15 cellular contexts compared by ENCODE assay signal in the genomic region with DNA sequence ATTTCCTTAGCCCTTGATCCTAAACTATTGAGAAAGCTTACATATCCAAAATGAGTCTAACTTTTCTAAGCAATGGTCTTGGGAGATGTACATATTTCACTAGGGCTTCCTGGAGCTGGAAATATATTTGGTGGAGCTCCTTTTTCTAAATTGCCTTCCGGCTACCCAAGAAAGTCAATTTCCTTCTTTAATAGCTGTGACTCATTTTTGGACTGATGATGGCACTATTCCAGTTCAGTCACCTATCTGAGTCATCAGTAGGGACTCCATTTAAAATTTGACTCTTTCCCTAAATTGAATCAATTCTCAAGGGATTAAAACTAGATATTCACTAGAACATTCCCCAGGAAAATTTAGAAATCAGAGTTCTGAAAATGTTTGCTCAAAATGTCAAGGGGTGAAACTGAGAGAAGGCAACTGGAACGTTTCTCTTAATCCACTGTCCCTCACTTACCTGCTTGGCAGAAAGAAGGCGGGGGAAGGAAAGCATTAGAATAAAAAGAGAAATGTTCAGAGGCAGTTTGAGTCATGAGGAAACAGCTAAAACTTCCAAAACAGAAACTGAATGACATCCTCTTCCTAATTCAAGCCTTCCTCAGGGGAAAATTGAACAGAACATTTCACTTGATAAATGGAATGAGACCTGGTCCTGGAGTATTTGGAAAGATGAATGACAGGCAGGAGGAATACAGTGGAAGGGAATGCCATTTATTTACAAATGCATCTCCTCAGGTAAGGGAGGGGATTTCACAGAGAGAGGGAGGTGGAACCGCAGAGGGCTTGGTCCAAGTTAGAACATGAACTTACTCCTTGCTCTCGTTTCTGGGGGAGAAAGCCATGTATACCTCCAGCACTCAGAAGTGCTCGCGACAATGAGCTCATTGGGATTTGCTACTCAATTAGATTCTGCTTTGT.
A peak's percentile ranks its signal among the peaks of the same experiment; 100 is the strongest.
DNase-seq lines count a peak whose midpoint lies in the region; ATAC-seq, FAIRE-seq and TF ChIP-seq lines count a peak whose summit lies in the region.
"Had no signal": no experiment of that assay in that cellular context is flagged by ENCODE, and none has a peak within 500 bp of the region (broad histone marks: within the 10 kb centered on the region; RNA-seq: fewer than 3 reads in every experiment).

No MANE protein-coding gene starts in this region.

- H3K9me3 ChIP-seq in Loucy (ENCODE audit: insufficient read depth, low read depth, low read length) (no peaks in the 10 kb centered on the region), mammary epithelial cell (replicated peaks; ENCODE audit: insufficient read depth, low read length) (no peaks in the 10 kb centered on the region)

- dilution Hi-C loops in mammary epithelial cell (cut with HindIII; ENCODE audit: low sequenced_read_pairs): no loop called here

- no peaks in the 10 kb centered on the region for H3K27me3 ChIP-seq in Loucy (ENCODE audit: insufficient read depth, low read length, poor library complexity, severe bottlenecking)
- no peaks in the 10 kb centered on the region for H3K27me3 ChIP-seq in mammary epithelial cell (ENCODE audit: insufficient read depth, low read length)

- peaks cover 4% of the 10 kb centered on the region; the same call in 1 of the 2 replicates for H3K79me2 ChIP-seq in Loucy (ENCODE audit: insufficient read depth, low read length)
- no peaks in the 10 kb centered on the region for H3K79me2 ChIP-seq in mammary epithelial cell (ENCODE audit: insufficient read depth, low read length)

- no peak overlapping the region for H3K27ac Mint-ChIP-seq in activated T-helper 2 cell treated with anti-CD3 and anti-CD28 coated beads, Interferon-gamma antibody, Interleukin-2, Interleukin-4, amounts not matched to agents 10 μg/mL and 5 μg/mL and 100 μg/mL, durations not matched to agents 14 hours and 24 hours and 36 hours
- H3K27ac Mint-ChIP-seq: activated naive CD8-positive, alpha-beta T cell treated with anti-CD3 and anti-CD28 coated beads, Interleukin-2, amount 10 ng/mL, durations not matched to agents 7 days and 5 days; naive B cell; progenitor cell of endocrine pancreas had no signal

- H3K4me1 Mint-ChIP-seq in activated T-helper 2 cell treated with anti-CD3 and anti-CD28 coated beads, Interferon-gamma antibody, Interleukin-2, Interleukin-4, amounts not matched to agents 10 μg/mL and 5 μg/mL and 100 μg/mL, durations not matched to agents 14 hours and 24 hours and 36 hours (ENCODE audit: low read depth): peaks cover 10% of the 10 kb centered on the region
- H3K4me1 Mint-ChIP-seq: naive B cell had no signal

- peak; percentile 21 for FAIRE-seq in GM18507 (lab: Jason Lieb, UNC)

- H3K9me2 ChIP-seq in Loucy (replicated peaks; ENCODE audit: low read depth, low read length): no peaks in the 10 kb centered on the region

- H3K4me2 ChIP-seq in Loucy (ENCODE audit: low read depth, low read length, poor library complexity, severe bottlenecking) (peak overlapping the region; percentile 49), mammary epithelial cell (ENCODE audit: insufficient read depth, low read depth, low read length) (peak overlapping the region; percentile 48)

- H3K27me3 Mint-ChIP-seq in activated T-helper 2 cell treated with anti-CD3 and anti-CD28 coated beads, Interferon-gamma antibody, Interleukin-2, Interleukin-4, amounts not matched to agents 10 μg/mL and 5 μg/mL and 100 μg/mL, durations not matched to agents 14 hours and 24 hours and 36 hours (ENCODE audit: low read depth): peaks cover 36% of the 10 kb centered on the region

- H4K20me1 ChIP-seq in Loucy (ENCODE audit: insufficient read depth, low read length, poor library complexity, severe bottlenecking) (no peaks in the 10 kb centered on the region), mammary epithelial cell (ENCODE audit: insufficient read depth, low read length) (no peaks in the 10 kb centered on the region)

- in situ Hi-C loops in mammary epithelial cell (cut with MboI; ENCODE audit: low sequenced_read_pairs in 2 of 2): no loop called here

- intact Hi-C loops in mammary epithelial cell (cut with micrococcal nuclease): loop anchor here (1.0 to 2.0 kb wide), 2 partner anchors 269 to 397 kb away; no protein-coding TSS in a partner anchor
- intact Hi-C loops in activated T-helper 2 cell treated with anti-CD3 and anti-CD28 coated beads, Interferon-gamma antibody, Interleukin-2, Interleukin-4, amounts not matched to agents 10 μg/mL and 5 μg/mL and 100 μg/mL, durations not matched to agents 14 hours and 24 hours and 36 hours (cut with micrococcal nuclease): loop anchor here (1.0 to 10.0 kb wide), 4 partner anchors 26 to 269 kb away; partner anchors contain the start of gene RGS6

- no peak overlapping the region for H3K27ac ChIP-seq in mammary epithelial cell (ENCODE audit: insufficient read depth, low read depth, low read length)

- H3K9me3 Mint-ChIP-seq in activated T-helper 2 cell treated with anti-CD3 and anti-CD28 coated beads, Interferon-gamma antibody, Interleukin-2, Interleukin-4, amounts not matched to agents 10 μg/mL and 5 μg/mL and 100 μg/mL, durations not matched to agents 14 hours and 24 hours and 36 hours: no peaks in the 10 kb centered on the region
- H3K9me3 Mint-ChIP-seq: activated naive CD8-positive, alpha-beta T cell treated with anti-CD3 and anti-CD28 coated beads, Interleukin-2, amount 10 ng/mL, durations not matched to agents 7 days and 5 days; activated T-cell treated with anti-CD3 and anti-CD28 coated beads, Interleukin-2, amount 50 U/mL, for 4 hours had no signal

- no TSS peak for BruUV-seq in mammary epithelial cell (replicated peaks; lab: Mats Ljungman, UMichigan)

- H3K4me1 ChIP-seq in Loucy (ENCODE audit: insufficient read depth, low read length, poor library complexity, severe bottlenecking) (peaks cover 60% of the 10 kb centered on the region), mammary epithelial cell (ENCODE audit: insufficient read depth, low read length) (peaks cover 17% of the 10 kb centered on the region)

- H3K36me3 ChIP-seq in Loucy (ENCODE audit: insufficient read depth, low read length) (no peaks in the 10 kb centered on the region), mammary epithelial cell (ENCODE audit: insufficient read depth, low read length) (no peaks in the 10 kb centered on the region)

- DNase-seq in GM18507 (ENCODE audit: extremely low spot score, insufficient read length, low read depth): no peak
- peak; percentile 62 for DNase-seq in mammary epithelial cell
- DNase-seq in renal cortical epithelial cell (ENCODE audit: low read depth): peak; percentile 55
- DNase-seq in activated T-helper 2 cell treated with anti-CD3 and anti-CD28 coated beads, Interferon-gamma antibody, Interleukin-2, Interleukin-4, amounts not matched to agents 10 μg/mL and 5 μg/mL and 100 μg/mL, durations not matched to agents 14 hours and 24 hours and 36 hours (ENCODE audit: low spot score): no peak
- DNase-seq in dermis blood vessel endothelial cell: no peak
- DNase-seq: activated naive CD8-positive, alpha-beta T cell treated with anti-CD3 and anti-CD28 coated beads, Interleukin-2, amount 10 ng/mL, durations not matched to agents 7 days and 5 days; DMS 273 treated with DMSO at 0.1 percent for 48 hours; effector CD8-positive, alpha-beta T cell; naive B cell; NCI-H2107; T-helper 9 cell had no signal

- H2AFZ ChIP-seq in Loucy (ENCODE audit: low read length) (peak overlapping the region; percentile 13; the same call in 1 of the 2 replicates), mammary epithelial cell (ENCODE audit: low read depth, low read length) (no peak overlapping the region)

- TF ChIP-seq CTCF in Loucy (conservative IDR thresholded peaks at IDR 0.05; ENCODE audit: low read length) (no peak), mammary epithelial cell (conservative IDR thresholded peaks at IDR 0.05 in 1 of 2, IDR thresholded peaks at IDR 0.05 in 1 of 2; ENCODE audit: extremely low read depth in 1 of 2, insufficient read depth in 1 of 2, low read depth in 1 of 2, low read length in 2 of 2) (no peak)

- H3K36me3 Mint-ChIP-seq in activated T-helper 2 cell treated with anti-CD3 and anti-CD28 coated beads, Interferon-gamma antibody, Interleukin-2, Interleukin-4, amounts not matched to agents 10 μg/mL and 5 μg/mL and 100 μg/mL, durations not matched to agents 14 hours and 24 hours and 36 hours (ENCODE audit: low read depth): no peaks in the 10 kb centered on the region
- H3K36me3 Mint-ChIP-seq: activated naive CD8-positive, alpha-beta T cell treated with anti-CD3 and anti-CD28 coated beads, Interleukin-2, amount 10 ng/mL, durations not matched to agents 7 days and 5 days; naive B cell had no signal

- ATAC-seq in HG02852 (IDR thresholded peaks at IDR 0.05; ENCODE audit: unreplicated experiment): no peak

- CTCF ChIA-PET in mammary epithelial cell (lab: Charles Lee; ENCODE audit: low non-redundant PET): no interaction called here

- H3K4me3 ChIP-seq in Loucy (ENCODE audit: low read length, poor library complexity, severe bottlenecking) (no peak overlapping the region), mammary epithelial cell (replicated peaks in 1 of 3; ENCODE audit: insufficient read depth in 1 of 3, low read depth in 2 of 3, low read length in 3 of 3) (no peak overlapping the region)

- 11% methylated on average over 7 of the region's 7 CpGs for WGBS in mammary epithelial cell (ENCODE audit: low coverage, missing lambda C conversion rate)

- peak overlapping the region; percentile 47 for H3K9ac ChIP-seq in Loucy (ENCODE audit: low read depth, low read length, poor library complexity, severe bottlenecking)
- no peak overlapping the region for H3K9ac ChIP-seq in mammary epithelial cell (ENCODE audit: insufficient read depth, low read length)

- H3K4me3 Mint-ChIP-seq in activated T-helper 2 cell treated with anti-CD3 and anti-CD28 coated beads, Interferon-gamma antibody, Interleukin-2, Interleukin-4, amounts not matched to agents 10 μg/mL and 5 μg/mL and 100 μg/mL, durations not matched to agents 14 hours and 24 hours and 36 hours (ENCODE audit: low read depth): no peak overlapping the region
- H3K4me3 Mint-ChIP-seq: activated naive CD8-positive, alpha-beta T cell treated with anti-CD3 and anti-CD28 coated beads, Interleukin-2, amount 10 ng/mL, durations not matched to agents 7 days and 5 days; activated T-cell treated with anti-CD3 and anti-CD28 coated beads, Interleukin-2, amount 50 U/mL, for 4 hours; naive B cell had no signal

- H3F3A ChIP-seq in Loucy (ENCODE audit: low read depth): no peaks in the 10 kb centered on the region

Comparison
In these comparisons a context has a peak if more than half of its experiments do, and no peak if none do; other contexts are left out.
1. DNase-seq: peak in mammary epithelial cell (single experiment) and renal cortical epithelial cell (single experiment); none in GM18507 (single experiment), activated T-helper 2 cell treated with anti-CD3 and anti-CD28 coated beads, Interferon-gamma antibody, Interleukin-2, Interleukin-4, amounts not matched to agents 10 μg/mL and 5 μg/mL and 100 μg/mL, durations not matched to agents 14 hours and 24 hours and 36 hours (single experiment) and dermis blood vessel endothelial cell (single experiment).